Comparison of ENCODE assay signal across 8 cellular contexts in the genomic region with DNA sequence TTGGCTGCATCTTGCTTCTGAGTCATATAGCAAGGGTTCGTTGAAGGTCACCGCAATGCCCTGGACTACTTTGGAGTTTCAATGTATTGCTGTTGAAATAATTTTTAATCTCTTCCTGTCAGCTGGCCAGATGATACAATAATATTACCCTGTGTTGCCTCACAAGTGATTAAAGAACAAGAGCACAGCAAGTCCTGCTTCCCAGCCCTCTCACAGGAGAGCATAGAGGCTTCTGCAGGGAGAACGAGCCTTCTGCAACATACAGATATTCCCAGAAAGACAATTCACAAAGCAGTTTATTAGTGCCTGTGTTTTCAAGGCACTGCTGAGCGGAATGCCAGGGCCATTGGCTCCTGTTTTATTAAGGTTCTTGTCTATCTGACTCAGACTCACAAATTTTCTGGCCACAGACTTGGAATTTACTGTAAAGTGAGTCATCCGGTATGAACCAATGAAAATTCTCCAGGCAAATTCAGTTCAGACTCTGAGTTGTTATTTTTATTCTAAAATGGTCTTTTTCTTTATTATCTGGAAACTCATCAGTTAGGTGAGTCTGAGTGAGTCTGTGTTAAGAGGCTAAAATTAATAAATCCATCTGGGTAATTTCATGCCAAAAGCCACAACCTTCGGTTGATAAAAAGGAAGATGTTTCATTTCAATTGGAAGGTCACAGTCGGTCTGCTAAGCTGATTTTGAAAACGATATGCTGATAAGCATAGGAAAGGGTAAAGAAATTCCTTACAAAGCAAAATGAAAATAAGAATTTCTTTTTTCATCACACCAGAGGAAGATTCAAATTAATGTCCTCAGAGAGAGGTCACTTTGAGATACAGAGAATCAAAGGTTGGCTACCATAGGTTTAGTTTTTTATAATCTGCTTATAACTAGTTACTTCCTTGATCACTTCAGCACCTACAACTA.
DNase-seq lines count a peak whose midpoint lies in the region; FAIRE-seq and TF ChIP-seq lines count a peak whose summit lies in the region.

No MANE protein-coding gene starts in this region.

- H3K9ac ChIP-seq in SK-N-MC (ENCODE audit: insufficient read length) = peak overlapping the region; percentile 34

- H3K36me3 ChIP-seq in SK-N-MC (ENCODE audit: insufficient read depth, low read length) = no peaks in the 10 kb centered on the region

- FAIRE-seq in H54 (lab: Jason Lieb, UNC) (no peak), GM12891 (lab: Jason Lieb, UNC) (no peak)

- peak; percentile 15 for DNase-seq in H54 (ENCODE audit: insufficient read length, low spot score)
- DNase-seq in SK-N-MC (ENCODE audit: low read depth, low spot score) = no peak
- DNase-seq in fibroblast of the conjunctiva (ENCODE audit: low read depth) = peak; percentile 96
- DNase-seq in pulmonary artery endothelial cell (ENCODE audit: low read depth, low spot score) = peak; percentile 86
- DNase-seq in NCI-H345 treated with DMSO at 0.1 percent for 48 hours (lab: John Stamatoyannopoulos, UW; ENCODE audit: unreplicated experiment) = no peak
- no peak for DNase-seq in GM12891 (ENCODE audit: insufficient read length, low spot score)
- no peak for DNase-seq in occipital lobe (lab: John Stamatoyannopoulos, UW)
- DNase-seq in DMS53 (lab: John Stamatoyannopoulos, UW) = no peak

- peak overlapping the region; percentile 60 for H3K27ac ChIP-seq in SK-N-MC

- H3K4me3 ChIP-seq in SK-N-MC = no peak overlapping the region

- no peaks in the 10 kb centered on the region for H3K9me3 ChIP-seq in SK-N-MC (ENCODE audit: low read depth, low read length)

- TF ChIP-seq POLR2A in H54 (IDR thresholded peaks at IDR 0.05; ENCODE audit: low read depth, low read length) = 0 out of 2 replicates have a peak, but pooled peaks have one; percentile 21
- TF ChIP-seq POLR2A in GM12891 (IDR thresholded peaks at IDR 0.05; ENCODE audit: low read depth, low read length) = no peak

TF ChIP-seq in GM12891, 5 proteins besides CTCF, POLR2A, EP300 and RAD21:
- TF ChIP-seq POU2F2 (IDR thresholded peaks at IDR 0.05; ENCODE audit: low read depth, low read length) = no peak
- no peak for TF ChIP-seq SPI1 (IDR thresholded peaks at IDR 0.05; ENCODE audit: low read depth, low read length)
- no peak for TF ChIP-seq POLR2AphosphoS5 (IDR thresholded peaks at IDR 0.05; ENCODE audit: low read depth, low read length)
- TF ChIP-seq PAX5 (IDR thresholded peaks at IDR 0.05; ENCODE audit: insufficient read depth, low read length, severe bottlenecking) = no peak

Comparison
In these comparisons a context has a peak if more than half of its experiments do, and no peak if none do; other contexts are left out.
1. DNase-seq: peak in H54 (single experiment), fibroblast of the conjunctiva (single experiment) and pulmonary artery endothelial cell (single experiment); none in SK-N-MC (single experiment), NCI-H345 treated with DMSO at 0.1 percent for 48 hours (single experiment), GM12891 (single experiment), occipital lobe (single experiment) and DMS53 (single experiment).